1 cellular context compared by ENCODE assay signal in genomic region chrX:17005712-17006372, GRCh38.
TF ChIP-seq lines count a peak whose summit lies in the region.

No MANE protein-coding gene starts in this region.

TF ChIP-seq in GM12878, 131 proteins besides CTCF, POLR2A, EP300 and RAD21 (continued from another document):
- TF ChIP-seq ZBTB33 (IDR thresholded peaks at IDR 0.05) (no peak), BACH1 (IDR thresholded peaks at IDR 0.05; ENCODE audit: borderline replicate concordance) (no peak), SIX5 (IDR thresholded peaks at IDR 0.05; ENCODE audit: low read depth, low read length, severe bottlenecking) (no peak), HDAC2 (IDR thresholded peaks at IDR 0.05) (no peak), ZNF622 (IDR thresholded peaks at IDR 0.05) (no peak), FOXK2 (IDR thresholded peaks at IDR 0.05) (no peak), NR2C1 (IDR thresholded peaks at IDR 0.05) (no peak), NFYA (IDR thresholded peaks at IDR 0.05; ENCODE audit: borderline replicate concordance, low read depth, low read length) (no peak), ZZZ3 (IDR thresholded peaks at IDR 0.05; ENCODE audit: control insufficient read depth, insufficient read length, low read depth) (no peak)
